In the genomic region with DNA sequence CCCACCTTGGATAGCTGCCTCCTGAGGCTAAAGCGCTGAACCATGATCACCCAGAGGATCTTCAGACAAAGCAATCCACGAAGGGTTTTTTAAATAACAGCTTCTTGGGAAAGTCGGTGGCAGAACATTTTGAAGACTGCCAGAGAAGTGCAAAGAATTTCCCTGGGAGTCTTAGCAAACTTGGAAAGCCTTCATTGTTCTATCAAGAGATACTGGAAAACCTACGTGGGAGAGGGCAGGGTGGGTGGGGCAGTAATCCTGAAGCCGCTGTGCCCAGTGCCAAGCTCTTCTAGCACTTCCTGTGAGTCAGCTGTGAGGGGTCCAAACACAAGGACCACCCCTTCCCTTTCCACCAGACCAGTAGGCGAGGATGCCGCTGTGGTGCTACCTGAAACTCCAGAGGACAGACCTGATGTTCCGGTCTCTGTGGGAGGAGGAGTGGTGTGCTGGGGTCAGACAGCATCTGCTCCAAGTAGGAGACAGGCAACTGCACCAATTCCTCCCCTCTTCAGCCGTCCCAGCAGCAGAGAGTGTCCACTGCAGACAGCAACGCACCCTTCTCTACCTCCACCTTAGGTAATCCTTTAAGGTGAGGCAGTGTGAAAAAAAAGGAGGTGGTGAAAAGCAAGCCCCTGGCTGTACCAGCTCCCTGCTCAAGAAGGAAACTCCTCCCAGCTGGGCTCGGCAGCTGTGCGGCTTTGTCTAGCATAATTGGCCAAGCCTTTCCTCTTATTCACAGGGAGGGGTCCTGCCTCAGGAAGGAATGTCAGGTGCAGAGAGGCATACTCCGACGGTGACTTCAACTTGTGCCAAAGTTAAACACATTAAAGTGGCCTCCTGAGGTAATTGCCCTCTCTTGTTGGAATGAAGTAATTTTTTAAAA, we compare ENCODE assay signal across 8 cellular contexts.
DNase-seq lines count a peak whose midpoint lies in the region; ATAC-seq, FAIRE-seq and TF ChIP-seq lines count a peak whose summit lies in the region.

No MANE protein-coding gene starts in this region.

- 1% methylated on average over 9 of the region's 14 CpGs for WGBS in A549 (ENCODE audit: missing lambda C conversion rate)
- 17 to 26% (median 21%) methylated on average over 11 to 14 of the region's 14 CpGs for WGBS in stomach, 5 donors

- no peak for TF ChIP-seq RAD21 in A549 (conservative IDR thresholded peaks at IDR 0.05 in 1 of 2, IDR thresholded peaks at IDR 0.05 in 1 of 2)

- no peaks in the 10 kb centered on the region for H3K9me3 Mint-ChIP-seq in MCF 10A (ENCODE audit: unreplicated experiment)
- no peaks in the 10 kb centered on the region for H3K9me3 Mint-ChIP-seq in activated T-helper 1 cell treated with anti-CD3 and anti-CD28 coated beads, Interleukin-12 subunit alpha, Interleukin-12 subunit beta, Interleukin-2, Interleukin-4 antibody, amounts not matched to agents 30 ng/mL and 10 ng/mL and 1 ng/mL, durations not matched to agents 14 hours and 24 hours and 36 hours

- intact Hi-C loops in MCF 10A (cut with micrococcal nuclease) (loop anchor here (1.0 to 10.0 kb wide), 3 partner anchors 70 to 143 kb away; no protein-coding TSS in a partner anchor), stomach (cut with DNase I; ENCODE audit: low total_unique reads) (no loop called here)
- intact Hi-C loops in activated T-helper 1 cell treated with anti-CD3 and anti-CD28 coated beads, Interleukin-12 subunit alpha, Interleukin-12 subunit beta, Interleukin-2, Interleukin-4 antibody, amounts not matched to agents 30 ng/mL and 10 ng/mL and 1 ng/mL, durations not matched to agents 14 hours and 24 hours and 36 hours (cut with micrococcal nuclease), result no loop called here

- CTCF ChIA-PET in A549 (lab: Yijun Ruan, JAX) (interaction anchor here (0.5 to 2.2 kb wide), 6 partner anchors 10 to 731 kb away, joined by 3 to 8 read pairs (median 4); no protein-coding TSS in a partner anchor), MCF 10A (lab: Yijun Ruan, JAX) (interaction anchor here (0.6 to 2.4 kb wide), 9 partner anchors 16 to 310 kb away, joined by 3 to 9 read pairs (median 4); no protein-coding TSS in a partner anchor)

- H3K27ac Mint-ChIP-seq in MCF 10A (ENCODE audit: low read depth, unreplicated experiment), result peak overlapping the region; percentile 82
- H3K27ac Mint-ChIP-seq in activated T-helper 1 cell treated with anti-CD3 and anti-CD28 coated beads, Interleukin-12 subunit alpha, Interleukin-12 subunit beta, Interleukin-2, Interleukin-4 antibody, amounts not matched to agents 30 ng/mL and 10 ng/mL and 1 ng/mL, durations not matched to agents 14 hours and 24 hours and 36 hours, result no peak overlapping the region

- BruUV-seq in MCF 10A (replicated peaks; lab: Mats Ljungman, UMichigan), result no TSS peak

- H3K36me3 ChIP-seq in kidney epithelial cell (ENCODE audit: control insufficient read depth, insufficient read depth, low read length) (no peaks in the 10 kb centered on the region), stomach (no peaks in the 10 kb centered on the region)

- peak overlapping the region; percentile 70 for H3K4me3 Mint-ChIP-seq in MCF 10A (ENCODE audit: unreplicated experiment)
- no peak overlapping the region for H3K4me3 Mint-ChIP-seq in activated T-helper 1 cell treated with anti-CD3 and anti-CD28 coated beads, Interleukin-12 subunit alpha, Interleukin-12 subunit beta, Interleukin-2, Interleukin-4 antibody, amounts not matched to agents 30 ng/mL and 10 ng/mL and 1 ng/mL, durations not matched to agents 14 hours and 24 hours and 36 hours

- H3K27me3 Mint-ChIP-seq in MCF 10A (ENCODE audit: insufficient read depth, unreplicated experiment), result no peaks in the 10 kb centered on the region
- peaks cover 1% of the 10 kb centered on the region for H3K27me3 Mint-ChIP-seq in activated T-helper 1 cell treated with anti-CD3 and anti-CD28 coated beads, Interleukin-12 subunit alpha, Interleukin-12 subunit beta, Interleukin-2, Interleukin-4 antibody, amounts not matched to agents 30 ng/mL and 10 ng/mL and 1 ng/mL, durations not matched to agents 14 hours and 24 hours and 36 hours (ENCODE audit: insufficient read depth)

- TF ChIP-seq POLR2A in A549 (IDR thresholded peaks at IDR 0.05; ENCODE audit: low read length), result no peak
- TF ChIP-seq POLR2A in stomach (IDR thresholded peaks at IDR 0.05), result no peak

- POLR2A ChIA-PET in A549 (lab: Yijun Ruan, JAX), result interaction anchor here (1.0 kb wide), 1 partner anchor 131 kb away, joined by 8 read pairs; no protein-coding TSS in a partner anchor
- POLR2A ChIA-PET in MCF 10A (lab: Yijun Ruan, JAX), result interaction anchor here (0.5 to 2.7 kb wide), 34 partner anchors 10 to 600 kb away, joined by 3 to 39 read pairs (median 4); a partner anchor contains a TSS

- DNase-seq in A549 (ENCODE audit: low read depth in 1 of 2, low spot score in 1 of 2) (peak; percentile 36 to 77), NCI-H2196 (lab: John Stamatoyannopoulos, UW; ENCODE audit: unreplicated experiment) (peak; percentile 79), MCF 10A (ENCODE audit: unreplicated experiment) (peak; percentile 84), kidney epithelial cell (ENCODE audit: low read depth) (peak; percentile 95), stomach (peak; percentile 58), T-helper 9 cell (no peak)
- no peak for DNase-seq in activated T-helper 1 cell treated with anti-CD3 and anti-CD28 coated beads, Interleukin-12 subunit alpha, Interleukin-12 subunit beta, Interleukin-2, Interleukin-4 antibody, amounts not matched to agents 30 ng/mL and 10 ng/mL and 1 ng/mL, durations not matched to agents 14 hours and 24 hours and 36 hours (ENCODE audit: low spot score)

- TF ChIP-seq CTCF in A549 (IDR thresholded peaks at IDR 0.05), result no peak
- TF ChIP-seq CTCF in MCF 10A (IDR thresholded peaks at IDR 0.05; ENCODE audit: unreplicated experiment), result no peak
- no peak for TF ChIP-seq CTCF in kidney epithelial cell (IDR thresholded peaks at IDR 0.05; ENCODE audit: insufficient read depth, low read length, poor library complexity, severe bottlenecking)
- no peak for TF ChIP-seq CTCF in stomach (IDR thresholded peaks at IDR 0.05)

- TF ChIP-seq EP300 in A549 (IDR thresholded peaks at IDR 0.05) (peak in 1 of 2 experiments; percentile 30; a peak in 1 of 5 replicates), stomach (IDR thresholded peaks at IDR 0.05) (no peak)

- H3K4me3 ChIP-seq in A549 (peak overlapping the region; percentile 49), kidney epithelial cell (ENCODE audit: low read depth, low read length) (peak overlapping the region; percentile 44), stomach (peak overlapping the region in 2 of 4 donors; percentile 9 to 24)

- H3K27me3 ChIP-seq in kidney epithelial cell (ENCODE audit: control insufficient read depth, insufficient read depth, low read length) (no peaks in the 10 kb centered on the region), stomach (no peaks in the 10 kb centered on the region)

- H3K4me1 Mint-ChIP-seq in MCF 10A (ENCODE audit: insufficient read depth, unreplicated experiment), result peaks cover 33% of the 10 kb centered on the region
- peaks cover 19% of the 10 kb centered on the region for H3K4me1 Mint-ChIP-seq in activated T-helper 1 cell treated with anti-CD3 and anti-CD28 coated beads, Interleukin-12 subunit alpha, Interleukin-12 subunit beta, Interleukin-2, Interleukin-4 antibody, amounts not matched to agents 30 ng/mL and 10 ng/mL and 1 ng/mL, durations not matched to agents 14 hours and 24 hours and 36 hours (ENCODE audit: low read depth)

- H3K4me2 ChIP-seq in A549, result peak overlapping the region; percentile 97

- H3K27ac ChIP-seq in A549 (peak overlapping the region; percentile 77 to 80), stomach (peak overlapping the region in 3 of 5 donors; percentile 29 to 57 (median 56))

- no peak for FAIRE-seq in A549 (lab: Jason Lieb, UNC)

- no peaks in the 10 kb centered on the region for H3K36me3 Mint-ChIP-seq in MCF 10A (ENCODE audit: insufficient read depth, unreplicated experiment)
- no peaks in the 10 kb centered on the region for H3K36me3 Mint-ChIP-seq in activated T-helper 1 cell treated with anti-CD3 and anti-CD28 coated beads, Interleukin-12 subunit alpha, Interleukin-12 subunit beta, Interleukin-2, Interleukin-4 antibody, amounts not matched to agents 30 ng/mL and 10 ng/mL and 1 ng/mL, durations not matched to agents 14 hours and 24 hours and 36 hours (ENCODE audit: low read depth)

- no peaks in the 10 kb centered on the region for H3K9me3 ChIP-seq in A549
- H3K9me3 ChIP-seq in stomach, result no peaks in the 10 kb centered on the region

- ATAC-seq in A549, result peak; percentile 90 to 94
- ATAC-seq in GM21717 (IDR thresholded peaks at IDR 0.05; ENCODE audit: unreplicated experiment), result peak; percentile 61

- peaks cover 52% of the 10 kb centered on the region for H3K4me1 ChIP-seq in A549
- H3K4me1 ChIP-seq in stomach, result peaks cover 9 to 29% (median 24%) of the 10 kb centered on the region in 4 donors

TF ChIP-seq in A549, 52 proteins besides CTCF, POLR2A, EP300 and RAD21 (continues in another document):
- no peak for TF ChIP-seq SMC3 (IDR thresholded peaks at IDR 0.05)
- TF ChIP-seq KDM1A (IDR thresholded peaks at IDR 0.05; ENCODE audit: low read depth), result no peak
- TF ChIP-seq EHF (CRISPR knock-in tag; IDR thresholded peaks at IDR 0.05), result no peak
- TF ChIP-seq, protein P1, sequence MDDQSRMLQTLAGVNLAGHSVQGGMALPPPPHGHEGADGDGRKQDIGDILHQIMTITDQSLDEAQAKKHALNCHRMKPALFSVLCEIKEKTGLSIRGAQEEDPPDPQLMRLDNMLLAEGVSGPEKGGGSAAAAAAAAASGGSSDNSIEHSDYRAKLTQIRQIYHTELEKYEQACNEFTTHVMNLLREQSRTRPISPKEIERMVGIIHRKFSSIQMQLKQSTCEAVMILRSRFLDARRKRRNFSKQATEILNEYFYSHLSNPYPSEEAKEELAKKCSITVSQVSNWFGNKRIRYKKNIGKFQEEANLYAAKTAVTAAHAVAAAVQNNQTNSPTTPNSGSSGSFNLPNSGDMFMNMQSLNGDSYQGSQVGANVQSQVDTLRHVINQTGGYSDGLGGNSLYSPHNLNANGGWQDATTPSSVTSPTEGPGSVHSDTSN (IDR thresholded peaks at IDR 0.05), result no peak
- TF ChIP-seq, protein P2, sequence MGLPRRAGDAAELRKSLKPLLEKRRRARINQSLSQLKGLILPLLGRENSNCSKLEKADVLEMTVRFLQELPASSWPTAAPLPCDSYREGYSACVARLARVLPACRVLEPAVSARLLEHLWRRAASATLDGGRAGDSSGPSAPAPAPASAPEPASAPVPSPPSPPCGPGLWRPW (IDR thresholded peaks at IDR 0.05), result no peak
- TF ChIP-seq ZFP36 (IDR thresholded peaks at IDR 0.05; ENCODE audit: borderline replicate concordance, partially characterized antibody), result no peak
- TF ChIP-seq, protein P3, sequence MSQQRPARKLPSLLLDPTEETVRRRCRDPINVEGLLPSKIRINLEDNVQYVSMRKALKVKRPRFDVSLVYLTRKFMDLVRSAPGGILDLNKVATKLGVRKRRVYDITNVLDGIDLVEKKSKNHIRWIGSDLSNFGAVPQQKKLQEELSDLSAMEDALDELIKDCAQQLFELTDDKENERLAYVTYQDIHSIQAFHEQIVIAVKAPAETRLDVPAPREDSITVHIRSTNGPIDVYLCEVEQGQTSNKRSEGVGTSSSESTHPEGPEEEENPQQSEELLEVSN (IDR thresholded peaks at IDR 0.05; ENCODE audit: borderline replicate concordance, low read depth), result no peak
- TF ChIP-seq JUN (IDR thresholded peaks at IDR 0.05), result peak in 1 of 2 experiments; percentile 38; a peak in 1 of 5 replicates
- peak; percentile 20; the same call in 1 of the 2 replicates for TF ChIP-seq GATA3 (IDR thresholded peaks at IDR 0.05; ENCODE audit: borderline replicate concordance)

Comparison
In these comparisons a context has a peak if more than half of its experiments do, and no peak if none do; other contexts are left out.
1. DNase-seq: peak in A549 (2 of 2), NCI-H2196 (single experiment), MCF 10A (single experiment), kidney epithelial cell (single experiment) and stomach (single experiment); none in T-helper 9 cell (single experiment) and activated T-helper 1 cell treated with anti-CD3 and anti-CD28 coated beads, Interleukin-12 subunit alpha, Interleukin-12 subunit beta, Interleukin-2, Interleukin-4 antibody, amounts not matched to agents 30 ng/mL and 10 ng/mL and 1 ng/mL, durations not matched to agents 14 hours and 24 hours and 36 hours (single experiment).